In the genomic region with DNA sequence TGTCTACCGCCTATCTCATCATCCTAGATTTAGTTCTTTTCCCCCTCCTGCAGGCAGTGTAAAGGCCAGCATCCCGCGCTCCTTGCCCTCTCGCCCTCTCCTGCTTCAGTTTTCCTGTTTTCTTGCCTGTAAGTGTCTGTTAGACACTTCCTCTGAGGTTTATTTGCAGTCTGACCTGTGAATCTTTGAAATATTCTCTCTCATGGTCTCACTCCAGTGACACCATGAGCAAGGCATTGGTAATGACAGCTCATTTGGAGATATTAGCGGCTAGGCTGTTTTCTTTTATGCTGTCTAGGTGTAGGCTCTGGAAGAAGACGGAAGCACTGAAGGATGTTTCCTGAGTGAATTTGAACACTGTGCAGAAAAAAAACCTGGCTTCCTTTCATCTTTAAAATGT, we compare ENCODE assay signal across 1 cellular context.
TF ChIP-seq lines count a peak whose summit lies in the region.

No MANE protein-coding gene starts in this region.

TF ChIP-seq in GM12878, 131 proteins besides CTCF, POLR2A, EP300 and RAD21 (continued from another document):
- TF ChIP-seq, protein P1, sequence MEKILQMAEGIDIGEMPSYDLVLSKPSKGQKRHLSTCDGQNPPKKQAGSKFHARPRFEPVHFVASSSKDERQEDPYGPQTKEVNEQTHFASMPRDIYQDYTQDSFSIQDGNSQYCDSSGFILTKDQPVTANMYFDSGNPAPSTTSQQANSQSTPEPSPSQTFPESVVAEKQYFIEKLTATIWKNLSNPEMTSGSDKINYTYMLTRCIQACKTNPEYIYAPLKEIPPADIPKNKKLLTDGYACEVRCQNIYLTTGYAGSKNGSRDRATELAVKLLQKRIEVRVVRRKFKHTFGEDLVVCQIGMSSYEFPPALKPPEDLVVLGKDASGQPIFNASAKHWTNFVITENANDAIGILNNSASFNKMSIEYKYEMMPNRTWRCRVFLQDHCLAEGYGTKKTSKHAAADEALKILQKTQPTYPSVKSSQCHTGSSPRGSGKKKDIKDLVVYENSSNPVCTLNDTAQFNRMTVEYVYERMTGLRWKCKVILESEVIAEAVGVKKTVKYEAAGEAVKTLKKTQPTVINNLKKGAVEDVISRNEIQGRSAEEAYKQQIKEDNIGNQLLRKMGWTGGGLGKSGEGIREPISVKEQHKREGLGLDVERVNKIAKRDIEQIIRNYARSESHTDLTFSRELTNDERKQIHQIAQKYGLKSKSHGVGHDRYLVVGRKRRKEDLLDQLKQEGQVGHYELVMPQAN (conservative IDR thresholded peaks at IDR 0.05): no peak
- TF ChIP-seq HDAC6 (IDR thresholded peaks at IDR 0.05; ENCODE audit: unreplicated experiment) (no peak), ZNF622 (IDR thresholded peaks at IDR 0.05) (no peak)
- TF ChIP-seq, protein P2, sequence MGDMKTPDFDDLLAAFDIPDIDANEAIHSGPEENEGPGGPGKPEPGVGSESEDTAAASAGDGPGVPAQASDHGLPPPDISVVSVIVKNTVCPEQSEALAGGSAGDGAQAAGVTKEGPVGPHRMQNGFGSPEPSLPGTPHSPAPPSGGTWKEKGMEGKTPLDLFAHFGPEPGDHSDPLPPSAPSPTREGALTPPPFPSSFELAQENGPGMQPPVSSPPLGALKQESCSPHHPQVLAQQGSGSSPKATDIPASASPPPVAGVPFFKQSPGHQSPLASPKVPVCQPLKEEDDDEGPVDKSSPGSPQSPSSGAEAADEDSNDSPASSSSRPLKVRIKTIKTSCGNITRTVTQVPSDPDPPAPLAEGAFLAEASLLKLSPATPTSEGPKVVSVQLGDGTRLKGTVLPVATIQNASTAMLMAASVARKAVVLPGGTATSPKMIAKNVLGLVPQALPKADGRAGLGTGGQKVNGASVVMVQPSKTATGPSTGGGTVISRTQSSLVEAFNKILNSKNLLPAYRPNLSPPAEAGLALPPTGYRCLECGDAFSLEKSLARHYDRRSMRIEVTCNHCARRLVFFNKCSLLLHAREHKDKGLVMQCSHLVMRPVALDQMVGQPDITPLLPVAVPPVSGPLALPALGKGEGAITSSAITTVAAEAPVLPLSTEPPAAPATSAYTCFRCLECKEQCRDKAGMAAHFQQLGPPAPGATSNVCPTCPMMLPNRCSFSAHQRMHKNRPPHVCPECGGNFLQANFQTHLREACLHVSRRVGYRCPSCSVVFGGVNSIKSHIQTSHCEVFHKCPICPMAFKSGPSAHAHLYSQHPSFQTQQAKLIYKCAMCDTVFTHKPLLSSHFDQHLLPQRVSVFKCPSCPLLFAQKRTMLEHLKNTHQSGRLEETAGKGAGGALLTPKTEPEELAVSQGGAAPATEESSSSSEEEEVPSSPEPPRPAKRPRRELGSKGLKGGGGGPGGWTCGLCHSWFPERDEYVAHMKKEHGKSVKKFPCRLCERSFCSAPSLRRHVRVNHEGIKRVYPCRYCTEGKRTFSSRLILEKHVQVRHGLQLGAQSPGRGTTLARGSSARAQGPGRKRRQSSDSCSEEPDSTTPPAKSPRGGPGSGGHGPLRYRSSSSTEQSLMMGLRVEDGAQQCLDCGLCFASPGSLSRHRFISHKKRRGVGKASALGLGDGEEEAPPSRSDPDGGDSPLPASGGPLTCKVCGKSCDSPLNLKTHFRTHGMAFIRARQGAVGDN (IDR thresholded peaks at IDR 0.05): no peak
- TF ChIP-seq, protein P3, sequence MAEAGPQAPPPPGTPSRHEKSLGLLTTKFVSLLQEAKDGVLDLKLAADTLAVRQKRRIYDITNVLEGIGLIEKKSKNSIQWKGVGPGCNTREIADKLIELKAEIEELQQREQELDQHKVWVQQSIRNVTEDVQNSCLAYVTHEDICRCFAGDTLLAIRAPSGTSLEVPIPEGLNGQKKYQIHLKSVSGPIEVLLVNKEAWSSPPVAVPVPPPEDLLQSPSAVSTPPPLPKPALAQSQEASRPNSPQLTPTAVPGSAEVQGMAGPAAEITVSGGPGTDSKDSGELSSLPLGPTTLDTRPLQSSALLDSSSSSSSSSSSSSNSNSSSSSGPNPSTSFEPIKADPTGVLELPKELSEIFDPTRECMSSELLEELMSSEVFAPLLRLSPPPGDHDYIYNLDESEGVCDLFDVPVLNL (IDR thresholded peaks at IDR 0.05; ENCODE audit: low read depth, low read length): no peak
- TF ChIP-seq, protein P4, sequence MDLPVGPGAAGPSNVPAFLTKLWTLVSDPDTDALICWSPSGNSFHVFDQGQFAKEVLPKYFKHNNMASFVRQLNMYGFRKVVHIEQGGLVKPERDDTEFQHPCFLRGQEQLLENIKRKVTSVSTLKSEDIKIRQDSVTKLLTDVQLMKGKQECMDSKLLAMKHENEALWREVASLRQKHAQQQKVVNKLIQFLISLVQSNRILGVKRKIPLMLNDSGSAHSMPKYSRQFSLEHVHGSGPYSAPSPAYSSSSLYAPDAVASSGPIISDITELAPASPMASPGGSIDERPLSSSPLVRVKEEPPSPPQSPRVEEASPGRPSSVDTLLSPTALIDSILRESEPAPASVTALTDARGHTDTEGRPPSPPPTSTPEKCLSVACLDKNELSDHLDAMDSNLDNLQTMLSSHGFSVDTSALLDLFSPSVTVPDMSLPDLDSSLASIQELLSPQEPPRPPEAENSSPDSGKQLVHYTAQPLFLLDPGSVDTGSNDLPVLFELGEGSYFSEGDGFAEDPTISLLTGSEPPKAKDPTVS (IDR thresholded peaks at IDR 0.05; ENCODE audit: low read depth, low read length): no peak
